ENCODE assay signal across 17 cellular contexts in genomic region chr7:132205515-132205914, GRCh38.
DNase-seq lines count a peak whose midpoint lies in the region; ATAC-seq and TF ChIP-seq lines count a peak whose summit lies in the region.
"Had no signal": no experiment of that assay in that cellular context is flagged by ENCODE, and none has a peak within 500 bp of the region (broad histone marks: within the 10 kb centered on the region; RNA-seq: fewer than 3 reads in every experiment).

No MANE protein-coding gene starts in this region.

- H3K27ac ChIP-seq in WERI-Rb-1: peak overlapping the region; percentile 87
- H3K27ac ChIP-seq: 22Rv1, A549, C4-2B had no signal

- H3K27me3 ChIP-seq in WERI-Rb-1 (ENCODE audit: insufficient read depth, low read depth, severe bottlenecking): no peaks in the 10 kb centered on the region

- intact Hi-C loops in CD14-positive monocyte (cut with micrococcal nuclease): no loop called here
- intact Hi-C loops in posterior vena cava (cut with DNase I): no loop called here

- H3K4me3 ChIP-seq in WERI-Rb-1 (ENCODE audit: low read depth, low read length): no peak overlapping the region
- H3K4me3 ChIP-seq: A549, GM12878 had no signal

- no peaks in the 10 kb centered on the region for H3K36me3 Mint-ChIP-seq in CD14-positive monocyte
- H3K36me3 Mint-ChIP-seq: CD4-positive, alpha-beta memory T cell had no signal

- H3K4me3 Mint-ChIP-seq in CD14-positive monocyte: no peak overlapping the region
- H3K4me3 Mint-ChIP-seq: CD4-positive, alpha-beta memory T cell; H9 had no signal

- H3K4me1 Mint-ChIP-seq in CD14-positive monocyte: no peaks in the 10 kb centered on the region
- H3K4me1 Mint-ChIP-seq: CD4-positive, alpha-beta memory T cell had no signal

- no peak for ATAC-seq in GM19035 (IDR thresholded peaks at IDR 0.05; ENCODE audit: unreplicated experiment)
- ATAC-seq: A549, GM12878 had no signal

- H3K27me3 Mint-ChIP-seq in CD14-positive monocyte (ENCODE audit: low read depth in 3 of 3): peaks cover 2 to 5% (median 4%) of the 10 kb centered on the region in 3 donors

- DNase-seq in DMS 273 (lab: John Stamatoyannopoulos, UW; ENCODE audit: unreplicated experiment): peak; percentile 60
- no peak for DNase-seq in DMS 273 treated with DMSO at 0.1 percent for 48 hours (lab: John Stamatoyannopoulos, UW)
- peak; percentile 1 for DNase-seq in CD14-positive monocyte (ENCODE audit: low spot score)
- peak; percentile 46 for DNase-seq in WERI-Rb-1
- DNase-seq in posterior vena cava (ENCODE audit: low spot score): peak; percentile 41
- no peak for DNase-seq in NCI-H524 treated with DMSO at 0.1 percent for 48 hours (lab: John Stamatoyannopoulos, UW)
- DNase-seq: AML-193; CD4-positive, alpha-beta memory T cell; DMS53; DND-41; EL; H9 had no signal

- H3K36me3 ChIP-seq in WERI-Rb-1: no peaks in the 10 kb centered on the region

- peak overlapping the region in 1 of 7 donors; percentile 18 for H3K27ac Mint-ChIP-seq in CD14-positive monocyte
- H3K27ac Mint-ChIP-seq: CD4-positive, alpha-beta memory T cell; H9 had no signal

- TF ChIP-seq CTCF in CD14-positive monocyte (IDR thresholded peaks at IDR 0.05): no peak
- no peak for TF ChIP-seq CTCF in WERI-Rb-1 (IDR thresholded peaks at IDR 0.05; ENCODE audit: low read depth, low read length)

- no peaks in the 10 kb centered on the region for H3K9me3 ChIP-seq in WERI-Rb-1 (ENCODE audit: severe bottlenecking)
- H3K9me3 ChIP-seq: A549 had no signal

- peaks cover 0 to 4% (median 2%) of the 10 kb centered on the region in 7 donors for H3K9me3 Mint-ChIP-seq in CD14-positive monocyte
- H3K9me3 Mint-ChIP-seq: H9 had no signal

Comparison
In these comparisons a context has a peak if more than half of its experiments do, and no peak if none do; other contexts are left out.
1. DNase-seq: peak in DMS 273 (single experiment), CD14-positive monocyte (single experiment), WERI-Rb-1 (single experiment) and posterior vena cava (single experiment); none in DMS 273 treated with DMSO at 0.1 percent for 48 hours (single experiment) and NCI-H524 treated with DMSO at 0.1 percent for 48 hours (single experiment).